34 cellular contexts compared by ENCODE assay signal in the genomic region with DNA sequence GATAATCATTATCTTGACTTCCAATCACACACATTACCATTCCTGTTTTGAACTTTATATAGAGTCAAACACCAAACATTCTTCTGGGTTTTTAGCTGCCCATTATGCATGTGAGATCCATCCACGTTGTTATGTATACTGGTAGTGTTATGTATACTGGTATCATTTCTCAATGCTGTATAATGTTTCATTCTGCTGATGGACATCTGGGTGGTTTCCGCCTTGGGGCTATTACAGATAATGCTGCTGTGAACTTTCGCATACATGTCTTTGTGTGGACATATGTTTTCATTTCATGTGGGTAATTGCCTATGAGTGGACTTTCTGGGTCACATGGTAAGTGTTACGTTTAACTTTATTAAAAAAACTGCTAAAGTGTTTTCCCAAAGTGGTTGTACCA.
"Had no signal": no experiment of that assay in that cellular context is flagged by ENCODE, and none has a peak within 500 bp of the region (broad histone marks: within the 10 kb centered on the region; RNA-seq: fewer than 3 reads in every experiment).

No MANE protein-coding gene starts in this region.

- H3K27me3 ChIP-seq: MG63 had no signal

- H3K4me2 ChIP-seq: KMS-11 had no signal

- H3K36me3 ChIP-seq: MG63 had no signal

- H3K9me3 ChIP-seq: MG63 had no signal

- H3K4me3 ChIP-seq: MG63 had no signal

- DNase-seq: Karpas-422, Kasumi-1, KG1, MG63, MM.1S, MV-4-11, NCI-H1048, NCI-H1092, NCI-H1092 treated with DMSO at 0.1 percent for 48 hours, NCI-H1105, NCI-H1105 treated with DMSO at 0.1 percent for 48 hours, NCI-H1417, NCI-H1417 treated with DMSO at 0.1 percent for 48 hours, NCI-H1436, NCI-H1436 treated with DMSO at 0.1 percent for 48 hours, NCI-H146, NCI-H1694, NCI-H1694 treated with DMSO at 0.1 percent for 48 hours, NCI-H187, NCI-H187 treated with DMSO at 0.1 percent for 48 hours, NCI-H1930, NCI-H2029, NCI-H2029 treated with DMSO at 0.1 percent for 48 hours, NCI-H2081, NCI-H2081 treated with DMSO at 0.1 percent for 48 hours, NCI-H2107, NCI-H2171, NCI-H2171 treated with DMSO at 0.1 percent for 48 hours, NCI-H2227 treated with DMSO at 0.1 percent for 48 hours, NCI-H226, NCI-H345, NCI-H446, NCI-H446 treated with DMSO at 0.1 percent for 48 hours had no signal

- H3K9ac ChIP-seq: KMS-11 had no signal

- H3K27ac ChIP-seq: KMS-11 had no signal
